ENCODE assay signal across 8 cellular contexts in the genomic region with DNA sequence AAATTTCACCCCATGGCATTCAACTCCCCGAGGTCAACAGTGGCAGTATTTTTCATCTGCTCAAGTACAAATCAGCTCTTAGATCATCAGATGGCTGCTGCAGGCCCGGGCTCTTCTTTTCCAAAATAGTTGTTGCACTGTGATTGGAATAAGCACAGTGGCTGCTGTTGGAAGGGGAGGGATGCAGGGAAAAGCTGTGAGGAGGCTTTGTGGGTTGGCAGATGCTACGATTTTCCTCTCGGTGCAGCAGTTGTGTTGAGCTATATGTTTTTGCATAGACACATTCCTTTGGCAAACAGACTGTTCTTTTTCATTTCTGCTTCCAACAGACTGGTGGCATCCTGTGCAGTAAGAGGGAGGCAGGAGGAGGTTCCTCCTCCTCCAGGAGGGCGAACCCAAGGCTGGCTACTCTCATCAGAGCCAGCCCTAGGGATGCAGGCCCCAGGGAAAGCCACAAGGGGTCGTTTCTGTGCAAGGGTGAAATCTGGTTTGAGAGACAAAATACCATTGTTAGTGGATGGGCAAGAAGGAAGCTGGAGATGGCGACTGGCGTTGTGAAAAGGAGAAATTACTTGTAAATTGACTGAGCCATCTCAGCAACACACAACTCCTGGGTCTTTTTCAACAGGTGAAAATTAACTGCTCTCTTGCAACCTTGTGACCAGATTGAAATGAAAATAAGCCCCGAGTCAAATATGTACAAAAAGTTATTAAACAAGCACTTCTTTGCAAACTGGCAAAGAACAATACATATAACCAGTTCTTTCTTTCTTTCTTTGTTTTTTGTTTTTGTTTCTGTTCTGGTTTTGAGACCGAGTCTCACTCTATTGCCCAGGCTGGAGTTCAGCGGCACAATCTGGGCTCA. TPM values are rescaled to one million over a fixed set of nuclear protein-coding genes. Genes with fewer than 3 reads are reported as not detected.
DNase-seq lines count a peak whose midpoint lies in the region; TF ChIP-seq lines count a peak whose summit lies in the region.

No MANE protein-coding gene starts in this region.

- peak; percentile 85 to 92 for TF ChIP-seq RAD21 in liver (IDR thresholded peaks at IDR 0.05)

- WGBS in liver: 46% methylated on average over 11 of the region's 11 CpGs

- no peaks in the 10 kb centered on the region for H3K4me1 ChIP-seq in Caco-2
- H3K4me1 ChIP-seq in HAP-1: no peaks in the 10 kb centered on the region
- H3K4me1 ChIP-seq in liver (ENCODE audit: control insufficient read depth in 4 of 4, insufficient read depth in 4 of 4, low read length in 3 of 4): no peaks in the 10 kb centered on the region

- BruUV-seq in Caco-2 (replicated peaks; lab: Mats Ljungman, UMichigan): no TSS peak

- no peak overlapping the region for H3K4me3 Mint-ChIP-seq in Caco-2 (ENCODE audit: unreplicated experiment)

- peak; percentile 92 to 98 for TF ChIP-seq CTCF in Caco-2 (IDR thresholded peaks at IDR 0.05; ENCODE audit: insufficient read depth in 1 of 2, low read depth in 1 of 2, low read length in 1 of 2, severe bottlenecking in 1 of 2, unreplicated experiment in 1 of 2)
- peak; percentile 96 for TF ChIP-seq CTCF in choroid plexus epithelial cell (conservative IDR thresholded peaks at IDR 0.05; ENCODE audit: low read depth, low read length)
- peak; percentile 79 for TF ChIP-seq CTCF in liver (IDR thresholded peaks at IDR 0.05; ENCODE audit: low read depth, low read length, missing input control)

- no peaks in the 10 kb centered on the region for H3K9me3 Mint-ChIP-seq in Caco-2 (ENCODE audit: unreplicated experiment)

- peaks cover 7% of the 10 kb centered on the region for H3K4me1 Mint-ChIP-seq in Caco-2 (ENCODE audit: low read depth, unreplicated experiment)

- peaks cover 1% of the 10 kb centered on the region for H3K27me3 Mint-ChIP-seq in Caco-2 (ENCODE audit: insufficient read depth, unreplicated experiment)

- peaks cover 5% of the 10 kb centered on the region for H3K36me3 Mint-ChIP-seq in Caco-2 (ENCODE audit: insufficient read depth, unreplicated experiment)

- CTCF ChIA-PET in Caco-2 (lab: Charles Lee): interaction anchor here (0.5 to 4.6 kb wide), 26 partner anchors 8 to 381 kb away, joined by 3 to 44 read pairs (median 4); a partner anchor contains a TSS

- H3K36me3 ChIP-seq in Caco-2 (ENCODE audit: control insufficient read depth, insufficient read depth, low read length): no peaks in the 10 kb centered on the region
- H3K36me3 ChIP-seq in HAP-1 (replicated peaks): no peaks in the 10 kb centered on the region
- no peaks in the 10 kb centered on the region for H3K36me3 ChIP-seq in liver (ENCODE audit: control insufficient read depth in 4 of 4, insufficient read depth in 3 of 4, low read depth in 1 of 4, low read length in 3 of 4)

- no peak overlapping the region for H3K9ac ChIP-seq in liver (ENCODE audit: low read depth in 1 of 2, low read length in 2 of 2)

- H3K4me3 ChIP-seq in Caco-2 (ENCODE audit: low read depth, low read length): no peak overlapping the region
- H3K4me3 ChIP-seq in HAP-1: no peak overlapping the region
- H3K4me3 ChIP-seq in choroid plexus epithelial cell (ENCODE audit: low read depth, low read length): no peak overlapping the region
- no peak overlapping the region for H3K4me3 ChIP-seq in liver (ENCODE audit: low read depth in 1 of 3, low read length in 3 of 3)

- H3K27ac ChIP-seq in liver (ENCODE audit: low read depth in 1 of 2, low read length in 2 of 2): no peak overlapping the region

- H3K9me3 ChIP-seq in Caco-2 (no peaks in the 10 kb centered on the region), HAP-1 (no peaks in the 10 kb centered on the region), liver (ENCODE audit: control insufficient read depth in 4 of 4, low read length in 3 of 4) (no peaks in the 10 kb centered on the region)

- in situ Hi-C loops in HAP-1 (cut with MboI; ENCODE audit: low sequenced_read_pairs): no loop called here

- H3K27me3 ChIP-seq in Caco-2 (replicated peaks; ENCODE audit: control insufficient read depth, insufficient read depth, low read length) (no peaks in the 10 kb centered on the region), HAP-1 (ENCODE audit: low read depth) (no peaks in the 10 kb centered on the region), liver (ENCODE audit: control insufficient read depth in 4 of 4, insufficient read depth in 4 of 4, low read length in 3 of 4) (peaks cover 0 to 5% (median 0%) of the 10 kb centered on the region in 4 donors)

- DNase-seq in Caco-2 (peak; percentile 82 to 86), HAP-1 (ENCODE audit: low spot score in 2 of 2) (peak; percentile 44 to 78), NCI-H2227 treated with DMSO at 0.1 percent for 48 hours (lab: John Stamatoyannopoulos, UW) (peak; percentile 53), choroid plexus epithelial cell (ENCODE audit: low read depth) (peak; percentile 83), NCI-H510A treated with DMSO at 0.1 percent for 48 hours (lab: John Stamatoyannopoulos, UW) (no peak)
- peak; percentile 79 for DNase-seq in activated CD4-positive, alpha-beta T cell treated with anti-CD3 and anti-CD28 coated beads for 48 hours
- peak; percentile 38 to 65 (median 65) for DNase-seq in stimulated activated CD4-positive, alpha-beta T cell treated with anti-CD3 and anti-CD28 coated beads, TNF-alpha, amount 100 ng/mL, for 24 hours (ENCODE audit: low read depth in 3 of 3)

- POLR2A ChIA-PET in Caco-2 (lab: Charles Lee): no interaction called here

- no peak overlapping the region for H3K27ac Mint-ChIP-seq in Caco-2 (ENCODE audit: unreplicated experiment)

- intact Hi-C loops in Caco-2 (cut with micrococcal nuclease; ENCODE audit: unreplicated experiment): loop anchor here (1.0 to 5.0 kb wide), 5 partner anchors 49 to 393 kb away; no protein-coding TSS in a partner anchor

TF ChIP-seq in liver, 16 proteins besides CTCF, POLR2A, EP300 and RAD21:
- TF ChIP-seq, protein P1, sequence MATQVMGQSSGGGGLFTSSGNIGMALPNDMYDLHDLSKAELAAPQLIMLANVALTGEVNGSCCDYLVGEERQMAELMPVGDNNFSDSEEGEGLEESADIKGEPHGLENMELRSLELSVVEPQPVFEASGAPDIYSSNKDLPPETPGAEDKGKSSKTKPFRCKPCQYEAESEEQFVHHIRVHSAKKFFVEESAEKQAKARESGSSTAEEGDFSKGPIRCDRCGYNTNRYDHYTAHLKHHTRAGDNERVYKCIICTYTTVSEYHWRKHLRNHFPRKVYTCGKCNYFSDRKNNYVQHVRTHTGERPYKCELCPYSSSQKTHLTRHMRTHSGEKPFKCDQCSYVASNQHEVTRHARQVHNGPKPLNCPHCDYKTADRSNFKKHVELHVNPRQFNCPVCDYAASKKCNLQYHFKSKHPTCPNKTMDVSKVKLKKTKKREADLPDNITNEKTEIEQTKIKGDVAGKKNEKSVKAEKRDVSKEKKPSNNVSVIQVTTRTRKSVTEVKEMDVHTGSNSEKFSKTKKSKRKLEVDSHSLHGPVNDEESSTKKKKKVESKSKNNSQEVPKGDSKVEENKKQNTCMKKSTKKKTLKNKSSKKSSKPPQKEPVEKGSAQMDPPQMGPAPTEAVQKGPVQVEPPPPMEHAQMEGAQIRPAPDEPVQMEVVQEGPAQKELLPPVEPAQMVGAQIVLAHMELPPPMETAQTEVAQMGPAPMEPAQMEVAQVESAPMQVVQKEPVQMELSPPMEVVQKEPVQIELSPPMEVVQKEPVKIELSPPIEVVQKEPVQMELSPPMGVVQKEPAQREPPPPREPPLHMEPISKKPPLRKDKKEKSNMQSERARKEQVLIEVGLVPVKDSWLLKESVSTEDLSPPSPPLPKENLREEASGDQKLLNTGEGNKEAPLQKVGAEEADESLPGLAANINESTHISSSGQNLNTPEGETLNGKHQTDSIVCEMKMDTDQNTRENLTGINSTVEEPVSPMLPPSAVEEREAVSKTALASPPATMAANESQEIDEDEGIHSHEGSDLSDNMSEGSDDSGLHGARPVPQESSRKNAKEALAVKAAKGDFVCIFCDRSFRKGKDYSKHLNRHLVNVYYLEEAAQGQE (IDR thresholded peaks at IDR 0.05): no peak
- TF ChIP-seq GABPA (IDR thresholded peaks at IDR 0.05 in 1 of 2, conservative IDR thresholded peaks at IDR 0.05 in 1 of 2) (no peak), RXRA (IDR thresholded peaks at IDR 0.05) (no peak), HNF4A (conservative IDR thresholded peaks at IDR 0.05) (no peak), TAF1 (conservative IDR thresholded peaks at IDR 0.05) (no peak)
- TF ChIP-seq, protein P2, sequence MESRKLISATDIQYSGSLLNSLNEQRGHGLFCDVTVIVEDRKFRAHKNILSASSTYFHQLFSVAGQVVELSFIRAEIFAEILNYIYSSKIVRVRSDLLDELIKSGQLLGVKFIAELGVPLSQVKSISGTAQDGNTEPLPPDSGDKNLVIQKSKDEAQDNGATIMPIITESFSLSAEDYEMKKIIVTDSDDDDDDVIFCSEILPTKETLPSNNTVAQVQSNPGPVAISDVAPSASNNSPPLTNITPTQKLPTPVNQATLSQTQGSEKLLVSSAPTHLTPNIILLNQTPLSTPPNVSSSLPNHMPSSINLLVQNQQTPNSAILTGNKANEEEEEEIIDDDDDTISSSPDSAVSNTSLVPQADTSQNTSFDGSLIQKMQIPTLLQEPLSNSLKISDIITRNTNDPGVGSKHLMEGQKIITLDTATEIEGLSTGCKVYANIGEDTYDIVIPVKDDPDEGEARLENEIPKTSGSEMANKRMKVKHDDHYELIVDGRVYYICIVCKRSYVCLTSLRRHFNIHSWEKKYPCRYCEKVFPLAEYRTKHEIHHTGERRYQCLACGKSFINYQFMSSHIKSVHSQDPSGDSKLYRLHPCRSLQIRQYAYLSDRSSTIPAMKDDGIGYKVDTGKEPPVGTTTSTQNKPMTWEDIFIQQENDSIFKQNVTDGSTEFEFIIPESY (IDR thresholded peaks at IDR 0.05): no peak
- TF ChIP-seq, protein P3, sequence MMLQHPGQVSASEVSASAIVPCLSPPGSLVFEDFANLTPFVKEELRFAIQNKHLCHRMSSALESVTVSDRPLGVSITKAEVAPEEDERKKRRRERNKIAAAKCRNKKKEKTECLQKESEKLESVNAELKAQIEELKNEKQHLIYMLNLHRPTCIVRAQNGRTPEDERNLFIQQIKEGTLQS (IDR thresholded peaks at IDR 0.05): no peak
- TF ChIP-seq, protein P4, sequence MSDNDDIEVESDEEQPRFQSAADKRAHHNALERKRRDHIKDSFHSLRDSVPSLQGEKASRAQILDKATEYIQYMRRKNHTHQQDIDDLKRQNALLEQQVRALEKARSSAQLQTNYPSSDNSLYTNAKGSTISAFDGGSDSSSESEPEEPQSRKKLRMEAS (IDR thresholded peaks at IDR 0.05): no peak

RNA-seq across cellular contexts. Expression of a gene that starts 26.6 kb away (rescaled TPM):
- total RNA-seq in Caco-2 (2022) (21.5 and 22.0 TPM in 2 replicates), liver (1 to 10 TPM; 4.3 to 5.5 TPM)
- under 1 TPM; 0.48 to 0.76 TPM for polyA plus RNA-seq in liver
